Comparison of ENCODE assay signal across 8 cellular contexts in genomic region chr21:43916691-43917514, GRCh38. TPM values are rescaled to one million over a fixed set of nuclear protein-coding genes. Genes with fewer than 3 reads are reported as not detected.
DNase-seq lines count a peak whose midpoint lies in the region; ATAC-seq and TF ChIP-seq lines count a peak whose summit lies in the region.

No MANE protein-coding gene starts in this region.

- H3K36me3 Mint-ChIP-seq in CD4-positive, CD25-positive, alpha-beta regulatory T cell = peaks cover 14% of the 10 kb centered on the region
- peaks cover 7% of the 10 kb centered on the region for H3K36me3 Mint-ChIP-seq in IgD-negative memory B cell

- H3K9me3 Mint-ChIP-seq in CD4-positive, CD25-positive, alpha-beta regulatory T cell = peaks cover 0 to 10% (median 0%) of the 10 kb centered on the region in 7 donors
- H3K9me3 Mint-ChIP-seq in IgD-negative memory B cell = peaks cover 0 to 7% (median 2%) of the 10 kb centered on the region in 3 donors

- H3K9me3 ChIP-seq in CD4-positive, CD25-positive, alpha-beta regulatory T cell (ENCODE audit: control insufficient read depth in 2 of 2, low read length in 2 of 2) = peaks cover 2 to 10% of the 10 kb centered on the region in 2 experiments

- intact Hi-C loops in cardiac septum (cut with DNase I) = no loop called here

- H3K4me1 Mint-ChIP-seq in CD4-positive, CD25-positive, alpha-beta regulatory T cell = peaks cover 29 to 66% (median 53%) of the 10 kb centered on the region in 4 donors
- H3K4me1 Mint-ChIP-seq in IgD-negative memory B cell = peaks cover 37 to 45% (median 43%) of the 10 kb centered on the region in 3 donors

- H3K4me1 ChIP-seq in CD4-positive, CD25-positive, alpha-beta regulatory T cell (ENCODE audit: control insufficient read depth, insufficient read depth, low read length, poor library complexity, severe bottlenecking) = peaks cover 45% of the 10 kb centered on the region

- peak overlapping the region; percentile 81 for H3K27ac ChIP-seq in CD4-positive, CD25-positive, alpha-beta regulatory T cell (ENCODE audit: insufficient read depth, low read length, poor library complexity, severe bottlenecking)
- no peak overlapping the region for H3K27ac ChIP-seq in brain microvascular endothelial cell

- H3K27me3 ChIP-seq in CD4-positive, CD25-positive, alpha-beta regulatory T cell (ENCODE audit: control insufficient read depth, insufficient read depth, low read length) = no peaks in the 10 kb centered on the region
- no peaks in the 10 kb centered on the region for H3K27me3 ChIP-seq in brain microvascular endothelial cell (replicated peaks)

- DNase-seq in CD4-positive, CD25-positive, alpha-beta regulatory T cell = peak; percentile 49 to 84 (median 73)
- peak; percentile 81 for DNase-seq in activated CD8-positive, alpha-beta memory T cell treated with anti-CD3 and anti-CD28 coated beads, Interleukin-2, amount 50 U/mL, for 48 hours
- DNase-seq in cardiac septum (ENCODE audit: low spot score) = peak; percentile 73
- peak; percentile 45 for DNase-seq in stimulated activated CD8-positive, alpha-beta memory T cell treated with anti-CD3 and anti-CD28 coated beads, Interleukin-15, amount 100 ng/mL, for 1 hour (ENCODE audit: low read depth)
- DNase-seq in NCI-H748 treated with DMSO at 0.1 percent for 48 hours (lab: John Stamatoyannopoulos, UW) = no peak
- no peak for DNase-seq in brain microvascular endothelial cell

- peak overlapping the region; percentile 85 to 92 (median 85) for H3K27ac Mint-ChIP-seq in CD4-positive, CD25-positive, alpha-beta regulatory T cell
- peak overlapping the region in 2 of 3 donors; percentile 46 to 87 for H3K27ac Mint-ChIP-seq in IgD-negative memory B cell

- peak overlapping the region; percentile 86 to 93 (median 90) for H3K4me3 Mint-ChIP-seq in CD4-positive, CD25-positive, alpha-beta regulatory T cell
- peak overlapping the region; percentile 71 to 91 (median 77) for H3K4me3 Mint-ChIP-seq in IgD-negative memory B cell

- peak; percentile 91 to 94 for ATAC-seq in CD4-positive, CD25-positive, alpha-beta regulatory T cell (ENCODE audit: low read depth in 2 of 2)
- no peak for ATAC-seq in GM19023 (IDR thresholded peaks at IDR 0.05; ENCODE audit: unreplicated experiment)

- peak overlapping the region; percentile 88 for H3K4me3 ChIP-seq in CD4-positive, CD25-positive, alpha-beta regulatory T cell (ENCODE audit: low read depth, low read length)
- no peak overlapping the region for H3K4me3 ChIP-seq in brain microvascular endothelial cell (ENCODE audit: low read depth, low read length)

- no peak for TF ChIP-seq CTCF in brain microvascular endothelial cell (IDR thresholded peaks at IDR 0.05; ENCODE audit: low read depth, low read length, missing control alignments)

- H3K27me3 Mint-ChIP-seq in CD4-positive, CD25-positive, alpha-beta regulatory T cell = no peaks in the 10 kb centered on the region
- H3K27me3 Mint-ChIP-seq in IgD-negative memory B cell = no peaks in the 10 kb centered on the region

- peaks cover 5% of the 10 kb centered on the region for H3K36me3 ChIP-seq in CD4-positive, CD25-positive, alpha-beta regulatory T cell (ENCODE audit: control insufficient read depth, insufficient read depth, low read length)
- H3K36me3 ChIP-seq in brain microvascular endothelial cell (replicated peaks) = no peaks in the 10 kb centered on the region

- in situ Hi-C loops in brain microvascular endothelial cell (cut with HindIII; ENCODE audit: low pct_ligation_motif_present, low sequenced_read_pairs) = no loop called here

RNA-seq across cellular contexts. Expression of gene AGPAT3, which starts 51.9 kb away (rescaled TPM):
- total RNA-seq in CD4-positive, CD25-positive, alpha-beta regulatory T cell = 67.8 TPM
- polyA plus RNA-seq in CD4-positive, CD25-positive, alpha-beta regulatory T cell = 10 to 100 TPM; 13.3 to 19.8 (median 17.4) TPM
- polyA plus RNA-seq in IgD-negative memory B cell = 8.8 TPM
- total RNA-seq in cardiac septum = 51.5 TPM

Comparison
In these comparisons a context has a peak if more than half of its experiments do, and no peak if none do; other contexts are left out.
1. DNase-seq: peak in CD4-positive, CD25-positive, alpha-beta regulatory T cell (3 of 3), activated CD8-positive, alpha-beta memory T cell treated with anti-CD3 and anti-CD28 coated beads, Interleukin-2, amount 50 U/mL, for 48 hours (single experiment), cardiac septum (single experiment) and stimulated activated CD8-positive, alpha-beta memory T cell treated with anti-CD3 and anti-CD28 coated beads, Interleukin-15, amount 100 ng/mL, for 1 hour (single experiment); none in NCI-H748 treated with DMSO at 0.1 percent for 48 hours (single experiment) and brain microvascular endothelial cell (single experiment).